Comparison of ENCODE assay signal across 36 cellular contexts in the genomic region with DNA sequence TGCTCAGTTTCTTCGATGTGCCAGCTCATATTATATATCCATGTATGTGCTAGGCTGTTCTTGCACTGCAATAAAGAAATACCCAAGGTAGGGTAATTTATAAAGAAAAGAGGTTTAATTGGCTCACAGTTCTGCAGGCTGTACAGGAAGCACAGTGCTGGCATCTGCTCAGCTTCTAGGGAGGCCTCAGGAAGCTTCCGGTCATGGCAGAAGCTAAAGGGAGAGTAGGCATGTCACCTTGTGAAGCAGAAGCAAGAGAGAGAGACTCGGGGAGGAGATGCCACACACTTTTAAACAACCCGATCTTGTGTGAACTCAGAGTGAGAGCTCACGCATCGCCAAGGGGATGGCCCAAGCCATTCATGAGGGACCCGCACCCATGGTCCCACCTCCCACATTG. TPM values are rescaled to one million over a fixed set of nuclear protein-coding genes. Genes with fewer than 3 reads are reported as not detected.
"Had no signal": no experiment of that assay in that cellular context is flagged by ENCODE, and none has a peak within 500 bp of the region (broad histone marks: within the 10 kb centered on the region; RNA-seq: fewer than 3 reads in every experiment).

No MANE protein-coding gene starts in this region.

- DNase-seq: Karpas-422, Kasumi-1, MG63, MM.1S, MV-4-11, NCI-H1048, NCI-H1092, NCI-H1092 treated with DMSO at 0.1 percent for 48 hours, NCI-H1105, NCI-H1105 treated with DMSO at 0.1 percent for 48 hours, NCI-H1417, NCI-H1417 treated with DMSO at 0.1 percent for 48 hours, NCI-H1436, NCI-H1436 treated with DMSO at 0.1 percent for 48 hours, NCI-H146, NCI-H1694, NCI-H1694 treated with DMSO at 0.1 percent for 48 hours, NCI-H187, NCI-H187 treated with DMSO at 0.1 percent for 48 hours, NCI-H1930, NCI-H2029, NCI-H2029 treated with DMSO at 0.1 percent for 48 hours, NCI-H2081, NCI-H2081 treated with DMSO at 0.1 percent for 48 hours, NCI-H2107, NCI-H2171, NCI-H2171 treated with DMSO at 0.1 percent for 48 hours, NCI-H2227 treated with DMSO at 0.1 percent for 48 hours, NCI-H226, NCI-H345, NCI-H446, NCI-H446 treated with DMSO at 0.1 percent for 48 hours, NCI-H510A, NCI-H510A treated with DMSO at 0.1 percent for 48 hours, NCI-H524 had no signal

- H3K9me3 ChIP-seq: MG63 had no signal

- H3K36me3 ChIP-seq: MG63 had no signal

- H3K4me3 ChIP-seq: MG63 had no signal

RNA-seq across cellular contexts. Expression of gene ECHDC3, which starts 13.8 kb away (rescaled TPM):
- total RNA-seq: M059J had no signal
